25 cellular contexts compared by ENCODE assay signal in the genomic region with DNA sequence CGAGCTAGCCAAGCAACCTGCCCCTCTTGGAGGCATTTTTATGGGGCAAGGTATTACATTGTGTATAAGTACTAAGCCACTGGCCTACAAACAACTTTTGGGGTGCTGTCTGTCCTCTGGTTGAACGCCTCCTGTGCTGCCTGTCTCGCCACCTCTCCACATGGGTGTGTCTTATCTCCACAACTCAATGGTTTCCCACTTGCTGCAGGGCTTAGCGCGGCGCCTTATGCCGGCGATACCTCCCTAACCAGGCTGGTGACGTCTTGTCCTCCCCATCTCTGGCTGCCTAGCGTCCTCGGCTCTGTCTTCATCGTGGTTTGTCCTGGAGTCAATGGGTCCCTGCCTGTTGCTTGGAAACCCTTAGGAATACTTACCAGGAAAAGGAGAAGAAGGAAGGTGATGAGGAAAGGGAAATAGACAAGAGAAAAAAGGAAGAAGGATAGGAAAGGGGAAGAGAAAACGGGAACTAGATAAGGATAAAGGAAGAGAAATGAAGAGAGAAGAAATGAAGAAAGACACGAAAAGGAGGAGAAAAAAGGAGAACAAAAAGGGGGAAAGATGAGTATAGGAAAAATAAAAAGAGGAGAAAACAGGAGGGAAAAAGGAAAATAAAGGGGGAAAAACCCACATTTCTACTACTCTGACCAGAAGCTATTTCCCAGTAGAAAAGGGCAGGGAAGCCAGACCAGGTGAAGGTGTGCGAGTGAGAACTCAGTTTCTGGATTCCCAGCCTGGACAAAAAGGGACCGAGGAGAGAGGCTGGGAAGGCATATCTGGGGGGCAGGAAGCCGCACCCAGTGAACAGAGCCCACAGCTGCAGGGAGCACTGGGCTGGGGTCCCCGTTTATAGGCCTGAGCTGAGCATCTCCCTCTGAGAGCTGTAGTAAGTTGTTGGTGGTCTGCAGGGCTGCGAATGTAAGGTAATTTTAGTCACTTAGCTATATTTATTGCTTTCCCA.
"Had no signal": no experiment of that assay in that cellular context is flagged by ENCODE, and none has a peak within 500 bp of the region (broad histone marks: within the 10 kb centered on the region; RNA-seq: fewer than 3 reads in every experiment).

No MANE protein-coding gene starts in this region.

- H3K4me3 ChIP-seq: PC-9, Peyer's patch, SJCRH30 had no signal

- DNase-seq: IMR-90, Kasumi-1, MM.1S, NCI-H1092 treated with DMSO at 0.1 percent for 48 hours, NCI-H1436, NCI-H187, NCI-H2029, NCI-H2081 treated with DMSO at 0.1 percent for 48 hours, NCI-H2171, NCI-H345, NCI-H446 treated with DMSO at 0.1 percent for 48 hours, NCI-H524, NCI-H69, NCI-H774, OCI-M1, PC-9, Peyer's patch, SHP77 treated with DMSO at 0.1 percent for 48 hours, SJCRH30, SW 1271, T-cell had no signal

- H3K4me1 ChIP-seq: Peyer's patch, SJCRH30 had no signal

- H3K36me3 ChIP-seq: Peyer's patch had no signal

- H3K36me3 Mint-ChIP-seq: T-cell had no signal

- ATAC-seq: HepG2, Right ventricle myocardium inferior, SK-N-SH treated with all-trans-retinoic acid at 6 μM for 48 hours, T-cell had no signal

- H3K4me3 Mint-ChIP-seq: T-cell had no signal

- H3K27ac ChIP-seq: KMS-11, PC-9, Peyer's patch, SJCRH30 had no signal

- H3K27me3 ChIP-seq: Peyer's patch, SJCRH30 had no signal

- H3K9me3 ChIP-seq: Peyer's patch, SJCRH30 had no signal

- H3K9me3 Mint-ChIP-seq: T-cell had no signal

- H3K27ac Mint-ChIP-seq: T-cell had no signal

- H3K4me1 Mint-ChIP-seq: T-cell had no signal
